In the genomic region with DNA sequence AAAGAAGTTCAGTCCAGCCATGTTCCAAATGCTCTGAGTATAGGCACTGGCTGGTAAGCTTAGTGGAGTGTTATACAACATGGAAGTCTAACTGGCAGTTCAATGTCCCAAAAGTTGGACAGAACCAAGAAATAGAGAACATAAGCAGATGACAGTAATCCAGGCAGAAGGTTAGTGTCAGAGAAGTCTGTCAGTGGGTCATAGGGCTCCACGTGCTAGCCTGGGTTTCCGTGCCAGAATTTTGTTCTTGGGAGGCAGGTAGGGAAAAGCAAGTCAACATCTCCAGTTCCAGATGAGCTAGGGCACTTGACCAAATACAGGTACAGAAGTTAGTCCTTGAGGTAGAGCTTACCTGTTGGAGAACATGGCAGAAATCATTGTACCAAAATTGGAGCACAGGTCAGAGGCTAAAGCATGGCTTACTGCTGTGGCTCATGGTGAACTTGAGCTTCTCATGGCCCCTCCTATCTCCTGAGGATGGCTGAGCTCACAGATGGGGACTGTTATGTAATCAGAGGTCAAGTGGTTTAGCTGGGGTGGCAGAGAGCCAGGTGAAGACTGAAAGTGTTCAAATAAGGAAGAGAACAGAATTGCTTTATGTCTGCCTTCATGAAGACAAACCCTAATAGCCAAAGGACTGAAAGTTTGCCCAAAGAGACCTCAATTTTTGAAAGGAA, we compare ENCODE assay signal across 8 cellular contexts.
DNase-seq lines count a peak whose midpoint lies in the region; ATAC-seq, FAIRE-seq and TF ChIP-seq lines count a peak whose summit lies in the region.

No MANE protein-coding gene starts in this region.

- H3K27me3 ChIP-seq in endothelial cell of umbilical vein (ENCODE audit: control insufficient read depth in 2 of 2, insufficient read depth in 2 of 2, low read length in 2 of 2) (no peaks in the 10 kb centered on the region), ovary (no peaks in the 10 kb centered on the region)

- dilution Hi-C loops in endothelial cell of umbilical vein (cut with MboI; ENCODE audit: extremely low pct_ligation_motif_present, low sequenced_read_pairs) = no loop called here

- DNase-seq in GM12865 (ENCODE audit: low read depth) (peak; percentile 47), NCI-H524 (lab: John Stamatoyannopoulos, UW) (peak; percentile 94 to 95), endothelial cell of umbilical vein (ENCODE audit: low read depth, low spot score) (peak; percentile 41), ovary (peak; percentile 62 to 87 (median 78)), hepatic stellate cell (ENCODE audit: low spot score) (no peak), RCC 7860 (ENCODE audit: low spot score) (no peak)

- BruUV-seq in endothelial cell of umbilical vein (replicated peaks; lab: Mats Ljungman, UMichigan) = no TSS peak

- POLR2A ChIA-PET in endothelial cell of umbilical vein (lab: Charles Lee) = no interaction called here

- no peak for TF ChIP-seq EP300 in ovary (IDR thresholded peaks at IDR 0.05)

- CTCF ChIA-PET in endothelial cell of umbilical vein (lab: Charles Lee) = interaction anchor here (2.0 kb wide), 1 partner anchor 8 kb away, joined by 4 read pairs; no protein-coding TSS in a partner anchor

- H3K9me3 ChIP-seq in endothelial cell of umbilical vein (replicated peaks; ENCODE audit: control insufficient read depth, insufficient read depth, low read length) (no peaks in the 10 kb centered on the region), ovary (no peaks in the 10 kb centered on the region)

- no peak overlapping the region for H3K9ac ChIP-seq in endothelial cell of umbilical vein (replicated peaks; ENCODE audit: extremely low read depth, insufficient read depth, low read length)

- intact Hi-C loops in endothelial cell of umbilical vein (cut with micrococcal nuclease) (no loop called here), ovary (cut with DNase I) (no loop called here)

- H3K27ac ChIP-seq in endothelial cell of umbilical vein (ENCODE audit: insufficient read depth, low read depth, low read length) (no peak overlapping the region), ovary (no peak overlapping the region)

- no peak overlapping the region for H2AFZ ChIP-seq in endothelial cell of umbilical vein (ENCODE audit: low read depth, low read length)

- H3K36me3 ChIP-seq in endothelial cell of umbilical vein (ENCODE audit: control insufficient read depth in 2 of 2, extremely low read depth in 1 of 2, insufficient read depth in 2 of 2, low read length in 2 of 2) = no peaks in the 10 kb centered on the region
- no peaks in the 10 kb centered on the region for H3K36me3 ChIP-seq in ovary

- no peak for ATAC-seq in HG03196 (IDR thresholded peaks at IDR 0.05; ENCODE audit: unreplicated experiment)
- no peak for ATAC-seq in GM18870 (IDR thresholded peaks at IDR 0.05; ENCODE audit: unreplicated experiment)

- peaks cover 5% of the 10 kb centered on the region for H3K79me2 ChIP-seq in endothelial cell of umbilical vein (ENCODE audit: control insufficient read depth, insufficient read depth, low read length)

- H4K20me1 ChIP-seq in endothelial cell of umbilical vein (replicated peaks; ENCODE audit: control insufficient read depth, extremely low read depth, insufficient read depth, low read length) = no peaks in the 10 kb centered on the region

- no peak overlapping the region for H3K4me2 ChIP-seq in endothelial cell of umbilical vein (ENCODE audit: insufficient read depth, low read length)

- FAIRE-seq in endothelial cell of umbilical vein (lab: Jason Lieb, UNC) (no peak), RCC 7860 (lab: Jason Lieb, UNC) (no peak)

- peaks cover 17% of the 10 kb centered on the region for H3K4me1 ChIP-seq in endothelial cell of umbilical vein (ENCODE audit: control insufficient read depth, extremely low read depth, insufficient read depth, low read length)
- H3K4me1 ChIP-seq in ovary (ENCODE audit: insufficient read depth) = peaks cover 17% of the 10 kb centered on the region

- TF ChIP-seq POLR2A in endothelial cell of umbilical vein (IDR thresholded peaks at IDR 0.05; ENCODE audit: low read depth, low read length) = no peak
- no peak for TF ChIP-seq POLR2A in ovary (IDR thresholded peaks at IDR 0.05)

- no peaks in the 10 kb centered on the region for H3K9me1 ChIP-seq in endothelial cell of umbilical vein (replicated peaks; ENCODE audit: control insufficient read depth, extremely low read depth, insufficient read depth, low read length)

- 90 to 98% (median 94%) methylated on average over 2 of the region's 2 CpGs for WGBS in ovary, 3 donors

- TF ChIP-seq CTCF in GM12865 (IDR thresholded peaks at IDR 0.05; ENCODE audit: insufficient read depth, low read depth, low read length, missing control alignments) (no peak), endothelial cell of umbilical vein (IDR thresholded peaks at IDR 0.05; ENCODE audit: extremely low read depth in 1 of 2, insufficient read depth in 1 of 2, low read depth in 1 of 2, low read length in 2 of 2) (no peak), ovary (IDR thresholded peaks at IDR 0.05) (no peak)

- H3K4me3 ChIP-seq in GM12865 (ENCODE audit: low read depth, low read length) (no peak overlapping the region), endothelial cell of umbilical vein (replicated peaks in 1 of 3; ENCODE audit: insufficient read depth in 1 of 3, low read depth in 1 of 3, low read length in 3 of 3) (no peak overlapping the region), ovary (no peak overlapping the region)

TF ChIP-seq in endothelial cell of umbilical vein, 7 proteins besides CTCF, POLR2A, EP300 and RAD21:
- TF ChIP-seq EZH2 (IDR thresholded peaks at IDR 0.05; ENCODE audit: borderline replicate concordance, low read depth, low read length, severe bottlenecking) (no peak), JUN (IDR thresholded peaks at IDR 0.05; ENCODE audit: borderline replicate concordance, insufficient read depth, insufficient read length, low read depth) (no peak), GATA2 (IDR thresholded peaks at IDR 0.05; ENCODE audit: insufficient read depth, insufficient read length, low read depth, low read length) (no peak), POLR2AphosphoS5 (IDR thresholded peaks at IDR 0.05; ENCODE audit: insufficient read depth, low read depth, low read length) (no peak), MYC (IDR thresholded peaks at IDR 0.05; ENCODE audit: low read depth, low read length) (no peak), FOS (IDR thresholded peaks at IDR 0.05; ENCODE audit: borderline replicate concordance, insufficient read depth, low read length) (no peak)
- TF ChIP-seq, protein P1, sequence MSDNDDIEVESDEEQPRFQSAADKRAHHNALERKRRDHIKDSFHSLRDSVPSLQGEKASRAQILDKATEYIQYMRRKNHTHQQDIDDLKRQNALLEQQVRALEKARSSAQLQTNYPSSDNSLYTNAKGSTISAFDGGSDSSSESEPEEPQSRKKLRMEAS (IDR thresholded peaks at IDR 0.05; ENCODE audit: insufficient read depth, insufficient read length) = no peak
TF ChIP-seq in endothelial cell of umbilical vein: peak in this region for 0.

Comparison
In these comparisons a context has a peak if more than half of its experiments do, and no peak if none do; other contexts are left out.
1. DNase-seq: peak in GM12865 (single experiment), NCI-H524 (2 of 2), endothelial cell of umbilical vein (single experiment) and ovary (5 of 5); none in hepatic stellate cell (single experiment) and RCC 7860 (single experiment).